Comparison of ENCODE assay signal across 22 cellular contexts in genomic region chr22:44288951-44289350, GRCh38. TPM values are rescaled to one million over a fixed set of nuclear protein-coding genes. Genes with fewer than 3 reads are reported as not detected.
"Had no signal": no experiment of that assay in that cellular context is flagged by ENCODE, and none has a peak within 500 bp of the region (broad histone marks: within the 10 kb centered on the region; RNA-seq: fewer than 3 reads in every experiment).

No MANE protein-coding gene starts in this region.

- H3K36me3 Mint-ChIP-seq: activated naive CD8-positive, alpha-beta T cell had no signal

- H3K27ac Mint-ChIP-seq: activated CD4-positive, alpha-beta T cell treated with anti-CD3 and anti-CD28 coated beads, Interleukin-2, amount 10 ng/mL, durations not matched to agents 24 days and 14 days; activated naive CD8-positive, alpha-beta T cell; activated T-cell treated with anti-CD3 and anti-CD28 coated beads, Interleukin-2, amount 50 U/mL, for 72 hours had no signal

- H3K9me3 Mint-ChIP-seq: activated CD4-positive, alpha-beta T cell treated with anti-CD3 and anti-CD28 coated beads, Interleukin-2, amount 10 ng/mL, durations not matched to agents 24 days and 14 days; activated T-cell treated with anti-CD3 and anti-CD28 coated beads, Interleukin-2, amount 50 U/mL, for 72 hours had no signal

- ATAC-seq: activated T-cell treated with anti-CD3 and anti-CD28 coated beads, Interleukin-2, amount 50 U/mL, for 72 hours; body of pancreas had no signal

- H3K27ac ChIP-seq: body of pancreas, coronary artery, esophagus muscularis mucosa, neutrophil, skin epidermis, tibial nerve had no signal

- H3K9me3 ChIP-seq: neutrophil had no signal

- H3K27me3 ChIP-seq: body of pancreas, esophagus muscularis mucosa, tibial nerve had no signal

- H3K4me1 ChIP-seq: body of pancreas, esophagus muscularis mucosa had no signal

- H3K4me3 Mint-ChIP-seq: activated CD4-positive, alpha-beta T cell treated with anti-CD3 and anti-CD28 coated beads, Interleukin-2, amount 10 ng/mL, durations not matched to agents 24 days and 14 days; activated naive CD8-positive, alpha-beta T cell; activated T-cell treated with anti-CD3 and anti-CD28 coated beads, Interleukin-2, amount 50 U/mL, for 72 hours had no signal

- DNase-seq: activated CD4-positive, alpha-beta T cell treated with anti-CD3 and anti-CD28 coated beads, Interleukin-2, amount 10 ng/mL, durations not matched to agents 24 days and 14 days; activated CD4-positive, CD25-positive, alpha-beta regulatory T cell; activated CD8-positive, alpha-beta memory T cell treated with anti-CD3 and anti-CD28 coated beads, Interleukin-2, amount 50 U/mL, for 48 hours; activated gamma-delta T cell; activated T-cell treated with anti-CD3 and anti-CD28 coated beads, Interleukin-2, amount 50 U/mL, for 72 hours; amygdala; body of pancreas; central memory CD4-positive, alpha-beta T cell; effector CD4-positive, alpha-beta T cell; glutamatergic neuron; kidney glomerular epithelial cell; posterior cingulate gyrus; stimulated activated CD4-positive, alpha-beta T cell treated with anti-CD3 and anti-CD28 coated beads, Interleukin-15, amount 100 ng/mL, for 24 hours; stimulated activated CD4-positive, alpha-beta T cell treated with anti-CD3 and anti-CD28 coated beads, Interleukin-4, amount 100 ng/mL, for 24 hours; stimulated activated naive CD4-positive, alpha-beta T cell; T-helper 2 cell had no signal

- H3K4me3 ChIP-seq: body of pancreas, coronary artery, esophagus muscularis mucosa, skin epidermis, tibial nerve had no signal

- H3K4me1 Mint-ChIP-seq: activated CD4-positive, alpha-beta T cell treated with anti-CD3 and anti-CD28 coated beads, Interleukin-2, amount 10 ng/mL, durations not matched to agents 24 days and 14 days had no signal

- H3K36me3 ChIP-seq: esophagus muscularis mucosa, neutrophil, tibial nerve had no signal

RNA-seq across cellular contexts. Expression of gene SHISAL1, which starts 23.8 kb away (rescaled TPM):
- total RNA-seq: activated CD4-positive, alpha-beta T cell treated with anti-CD3 and anti-CD28 coated beads, Interleukin-2, amount 10 ng/mL, durations not matched to agents 24 days and 14 days; activated T-cell treated with anti-CD3 and anti-CD28 coated beads, Interleukin-2, amount 50 U/mL, for 72 hours had no signal
